26 cellular contexts compared by ENCODE assay signal in the genomic region with DNA sequence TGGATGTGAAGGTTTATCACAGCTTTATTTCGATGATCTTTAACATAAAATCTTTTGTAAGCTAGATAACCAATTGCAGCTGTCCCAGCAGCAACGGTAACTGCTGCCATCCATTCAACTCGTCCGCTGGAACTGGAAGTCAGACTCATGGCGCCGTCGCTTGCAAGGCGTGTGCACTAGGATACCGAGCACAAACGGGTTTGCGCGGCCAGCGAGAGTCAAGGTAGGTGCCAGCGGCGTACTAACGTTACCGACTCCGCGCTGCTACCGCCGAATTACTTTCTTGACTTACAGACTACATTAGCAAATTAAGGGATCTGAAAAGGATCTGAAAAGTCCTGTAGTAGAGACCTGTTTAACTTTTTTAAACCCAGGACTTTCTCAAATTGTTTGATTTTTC. TPM values are rescaled to one million over a fixed set of nuclear protein-coding genes. Genes with fewer than 3 reads are reported as not detected.
"Had no signal": no experiment of that assay in that cellular context is flagged by ENCODE, and none has a peak within 500 bp of the region (broad histone marks: within the 10 kb centered on the region; RNA-seq: fewer than 3 reads in every experiment).

No MANE protein-coding gene starts in this region.

- H3K9me3 ChIP-seq: pancreas, psoas muscle, right lobe of liver, sigmoid colon, stomach, tibial artery, transverse colon, upper lobe of right lung, uterus had no signal

- H3K4me1 Mint-ChIP-seq: natural killer cell; stimulated activated effector memory CD8-positive, alpha-beta T cell treated with anti-CD3 and anti-CD28 coated beads, Interleukin-12 subunit alpha, Interleukin-12 subunit beta, amount 100 ng/mL, for 72 hours; stimulated activated naive B cell treated with anti-CD40 and anti-IgM and Interleukin-4, amounts not matched to agents 10 μg/mL and 1 μg/mL and 100 μg/mL, for 72 hours had no signal

- H3K36me3 Mint-ChIP-seq: naive thymus-derived CD4-positive, alpha-beta T cell; natural killer cell; neural progenitor cell; stimulated activated effector memory CD8-positive, alpha-beta T cell treated with anti-CD3 and anti-CD28 coated beads, Interleukin-12 subunit alpha, Interleukin-12 subunit beta, amount 100 ng/mL, for 72 hours; stimulated activated naive B cell treated with anti-CD40 and anti-IgM and Interleukin-4, amounts not matched to agents 10 μg/mL and 1 μg/mL and 100 μg/mL, for 72 hours; type B pancreatic cell had no signal

- ATAC-seq: naive thymus-derived CD4-positive, alpha-beta T cell; natural killer cell; pancreas; psoas muscle; right cardiac atrium; right lobe of liver; stimulated activated effector memory CD8-positive, alpha-beta T cell treated with anti-CD3 and anti-CD28 coated beads, Interleukin-12 subunit alpha, Interleukin-12 subunit beta, amount 100 ng/mL, for 72 hours; stimulated activated naive B cell treated with anti-CD40 and anti-IgM and Interleukin-4, amounts not matched to agents 10 μg/mL and 1 μg/mL and 100 μg/mL, for 72 hours; upper lobe of right lung had no signal

- H3K4me3 ChIP-seq: neural progenitor cell, pancreas, psoas muscle, right lobe of liver, sigmoid colon, stomach, tibial artery, transverse colon, upper lobe of right lung, uterus had no signal

- H3K4me3 Mint-ChIP-seq: naive thymus-derived CD4-positive, alpha-beta T cell; natural killer cell; nephron; neural progenitor cell; stimulated activated effector memory CD8-positive, alpha-beta T cell treated with anti-CD3 and anti-CD28 coated beads, Interleukin-12 subunit alpha, Interleukin-12 subunit beta, amount 100 ng/mL, for 72 hours; stimulated activated naive B cell treated with anti-CD40 and anti-IgM and Interleukin-4, amounts not matched to agents 10 μg/mL and 1 μg/mL and 100 μg/mL, for 72 hours; stimulated activated naive CD8-positive, alpha-beta T cell treated with anti-CD3 and anti-CD28 coated beads, Interleukin-15, Interleukin-2, amounts not matched to agents 100 ng/mL and 50 ng/mL, for 24 hours; type B pancreatic cell had no signal

- H3K27ac ChIP-seq: neural progenitor cell, pancreas, psoas muscle, right lobe of liver, sigmoid colon, stomach, tibial artery, transverse colon, upper lobe of right lung, uterus had no signal

- FAIRE-seq: pancreas, small intestine had no signal

- H2AFZ ChIP-seq: neural progenitor cell had no signal

- H3K27me3 Mint-ChIP-seq: progenitor cell of endocrine pancreas, type B pancreatic cell had no signal

- H3K4me2 ChIP-seq: neural progenitor cell had no signal

- H3K9ac ChIP-seq: neural progenitor cell had no signal

- H3K9me3 Mint-ChIP-seq: nephron; neural progenitor cell; stimulated activated naive B cell treated with anti-CD40 and anti-IgM and Interleukin-4, amounts not matched to agents 10 μg/mL and 1 μg/mL and 100 μg/mL, for 72 hours; type B pancreatic cell had no signal

- H3K36me3 ChIP-seq: neural progenitor cell, pancreas, right lobe of liver, sigmoid colon, stomach, tibial artery, transverse colon, upper lobe of right lung, uterus had no signal

- DNase-seq: naive thymus-derived CD4-positive, alpha-beta T cell; natural killer cell; occipital lobe; pancreas; psoas muscle; right cardiac atrium; right lobe of liver; sigmoid colon; small intestine; stimulated activated CD4-positive, alpha-beta T cell treated with anti-CD3 and anti-CD28 coated beads, Interleukin-15, amount 100 ng/mL, for 24 hours; stimulated activated CD4-positive, alpha-beta T cell treated with anti-CD3 and anti-CD28 coated beads, Interleukin-2, amount 100 ng/mL, for 24 hours; stimulated activated CD4-positive, alpha-beta T cell treated with anti-CD3 and anti-CD28 coated beads, Interleukin-2, amount 100 ng/mL, for 48 hours; stimulated activated CD4-positive, alpha-beta T cell treated with anti-CD3 and anti-CD28 coated beads, Interleukin-4, amount 100 ng/mL, for 24 hours; stimulated activated naive B cell treated with anti-CD40 and anti-IgM and Interleukin-4, amounts not matched to agents 10 μg/mL and 1 μg/mL and 100 μg/mL, for 72 hours; stimulated activated naive CD4-positive, alpha-beta T cell treated with Interleukin-2 at 50 U/mL for 16 hours; stomach; tibial artery; transverse colon; upper lobe of right lung; uterus had no signal

- H3K4me1 ChIP-seq: pancreas, psoas muscle, right lobe of liver, stomach, transverse colon, upper lobe of right lung, uterus had no signal

- H3K27ac Mint-ChIP-seq: naive thymus-derived CD4-positive, alpha-beta T cell; natural killer cell; neural progenitor cell; progenitor cell of endocrine pancreas; stimulated activated effector memory CD8-positive, alpha-beta T cell treated with anti-CD3 and anti-CD28 coated beads, Interleukin-12 subunit alpha, Interleukin-12 subunit beta, amount 100 ng/mL, for 72 hours; stimulated activated naive B cell treated with anti-CD40 and anti-IgM and Interleukin-4, amounts not matched to agents 10 μg/mL and 1 μg/mL and 100 μg/mL, for 72 hours; stimulated activated naive CD8-positive, alpha-beta T cell treated with anti-CD3 and anti-CD28 coated beads, Interleukin-15, Interleukin-2, amounts not matched to agents 100 ng/mL and 50 ng/mL, for 24 hours; type B pancreatic cell had no signal

- H3K27me3 ChIP-seq: neural progenitor cell, pancreas, right lobe of liver, sigmoid colon, stomach, tibial artery, transverse colon, upper lobe of right lung, uterus had no signal

RNA-seq across cellular contexts. Expression of a gene that starts 47.4 kb away (rescaled TPM):
- polyA plus RNA-seq: naive thymus-derived CD4-positive, alpha-beta T cell had no signal
